33 cellular contexts compared by ENCODE assay signal in genomic region chr14:87391066-87391465, GRCh38.
DNase-seq lines count a peak whose midpoint lies in the region; TF ChIP-seq lines count a peak whose summit lies in the region.
"Had no signal": no experiment of that assay in that cellular context is flagged by ENCODE, and none has a peak within 500 bp of the region (broad histone marks: within the 10 kb centered on the region; RNA-seq: fewer than 3 reads in every experiment).

No MANE protein-coding gene starts in this region.

- TF ChIP-seq EP300 in esophagus muscularis mucosa (IDR thresholded peaks at IDR 0.05) = no peak

- no peak overlapping the region for H3K27ac ChIP-seq in esophagus muscularis mucosa (replicated peaks in 1 of 4)
- H3K27ac ChIP-seq in hepatocyte = no peak overlapping the region
- H3K27ac ChIP-seq: 22Rv1; A549; BLaER1; BLaER1 treated with 17β-estradiol and CSF1 and Interleukin-3, amounts not matched to agents 10 nM and 100 nM; C4-2B had no signal

- DNase-seq in COLO829 (ENCODE audit: low spot score) (peak; percentile 78), HT1080 (ENCODE audit: low read depth) (peak; percentile 16), SK-MEL-5 (ENCODE audit: low read depth, low spot score) (peak; percentile 5), foreskin melanocyte (peak; percentile 74), esophagus muscularis mucosa (ENCODE audit: extremely low spot score) (no peak), hepatocyte (ENCODE audit: low spot score) (no peak), NCI-H2227 treated with DMSO at 0.1 percent for 48 hours (lab: John Stamatoyannopoulos, UW) (no peak)
- no peak for DNase-seq in activated CD4-positive, alpha-beta T cell treated with anti-CD3 and anti-CD28 coated beads for 48 hours
- DNase-seq: 8988T; ACHN; AML-193; BE2C; C1 segment of cervical spinal cord; Caco-2; Calu3; CD4-positive, alpha-beta memory T cell; CD4-positive, alpha-beta T cell; CD4-positive, CD25-positive, alpha-beta regulatory T cell; CD8-positive, alpha-beta memory T cell; CD8-positive, alpha-beta T cell; COR-L47; DMS 273 treated with DMSO at 0.1 percent for 48 hours; DMS153; DMS53; DMS79; DMS79 treated with DMSO at 0.1 percent for 48 hours; DND-41; EL had no signal

- H3K4me2 ChIP-seq in hepatocyte = no peak overlapping the region
- H3K4me2 ChIP-seq: A549; BLaER1; BLaER1 treated with 17β-estradiol and CSF1 and Interleukin-3, amounts not matched to agents 10 nM and 100 nM had no signal

- TF ChIP-seq CTCF in esophagus muscularis mucosa (IDR thresholded peaks at IDR 0.05) (no peak), hepatocyte (IDR thresholded peaks at IDR 0.05; ENCODE audit: poor library complexity) (no peak)

- H3K36me3 ChIP-seq in esophagus muscularis mucosa = no peaks in the 10 kb centered on the region
- no peaks in the 10 kb centered on the region for H3K36me3 ChIP-seq in hepatocyte (replicated peaks; ENCODE audit: insufficient read depth, low read depth)
- H3K36me3 ChIP-seq: BE2C; BLaER1; BLaER1 treated with 17β-estradiol and CSF1 and Interleukin-3, amounts not matched to agents 10 nM and 100 nM had no signal

- no peaks in the 10 kb centered on the region for H3K9me2 ChIP-seq in hepatocyte (replicated peaks; ENCODE audit: insufficient read depth)

- WGBS in esophagus muscularis mucosa = 85% methylated on average over 5 of the region's 5 CpGs
- WGBS in hepatocyte (ENCODE audit: low lambda C conversion rate, missing lambda C conversion rate) = 95% methylated on average over 5 of the region's 5 CpGs

- intact Hi-C loops in esophagus muscularis mucosa (cut with DNase I) = no loop called here

- in situ Hi-C loops in SK-MEL-5 (cut with HindIII; ENCODE audit: low pct_unique_long_range_greater_than_20kb, low sequenced_read_pairs) = no loop called here

- no peak for TF ChIP-seq POLR2A in esophagus muscularis mucosa (IDR thresholded peaks at IDR 0.05; ENCODE audit: low read depth)

- no peak overlapping the region for H2AFZ ChIP-seq in hepatocyte

- H3K4me3 ChIP-seq in esophagus muscularis mucosa = no peak overlapping the region
- H3K4me3 ChIP-seq in hepatocyte = no peak overlapping the region
- H3K4me3 ChIP-seq: A549; BLaER1; BLaER1 treated with 17β-estradiol and CSF1 and Interleukin-3, amounts not matched to agents 10 nM and 100 nM had no signal

- no peaks in the 10 kb centered on the region for H4K20me1 ChIP-seq in hepatocyte (ENCODE audit: insufficient read depth, poor library complexity, severe bottlenecking)
- H4K20me1 ChIP-seq: BLaER1; BLaER1 treated with 17β-estradiol and CSF1 and Interleukin-3, amounts not matched to agents 10 nM and 100 nM had no signal

- H3K4me1 ChIP-seq in esophagus muscularis mucosa (no peaks in the 10 kb centered on the region), hepatocyte (ENCODE audit: insufficient read depth) (no peaks in the 10 kb centered on the region)
- H3K4me1 ChIP-seq: A549, BE2C, Caco-2 had no signal

- H3K27me3 ChIP-seq in esophagus muscularis mucosa (no peaks in the 10 kb centered on the region), hepatocyte (no peaks in the 10 kb centered on the region)
- H3K27me3 ChIP-seq: BE2C; BLaER1; BLaER1 treated with 17β-estradiol and CSF1 and Interleukin-3, amounts not matched to agents 10 nM and 100 nM had no signal

- H3K9me3 ChIP-seq in esophagus muscularis mucosa = no peaks in the 10 kb centered on the region
- H3K9me3 ChIP-seq in hepatocyte (ENCODE audit: low read depth) = no peaks in the 10 kb centered on the region
- H3K9me3 ChIP-seq: A549; BE2C; BLaER1; BLaER1 treated with 17β-estradiol and CSF1 and Interleukin-3, amounts not matched to agents 10 nM and 100 nM; Caco-2 had no signal

- H3K79me2 ChIP-seq in hepatocyte = no peaks in the 10 kb centered on the region

Comparison
In these comparisons a context has a peak if more than half of its experiments do, and no peak if none do; other contexts are left out.
1. DNase-seq: peak in COLO829 (single experiment), HT1080 (single experiment), SK-MEL-5 (single experiment) and foreskin melanocyte (single experiment); none in esophagus muscularis mucosa (single experiment), hepatocyte (single experiment), activated CD4-positive, alpha-beta T cell treated with anti-CD3 and anti-CD28 coated beads for 48 hours (single experiment) and NCI-H2227 treated with DMSO at 0.1 percent for 48 hours (single experiment).